16 cellular contexts compared by ENCODE assay signal in genomic region chr2:35790292-35790691, GRCh38.
"Had no signal": no experiment of that assay in that cellular context is flagged by ENCODE, and none has a peak within 500 bp of the region (broad histone marks: within the 10 kb centered on the region; RNA-seq: fewer than 3 reads in every experiment).

No MANE protein-coding gene starts in this region.

- H3K27me3 ChIP-seq: heart left ventricle, right lobe of liver, tibial artery, upper lobe of left lung, uterus had no signal

- H3K27ac ChIP-seq: heart left ventricle, parathyroid adenoma, psoas muscle, right lobe of liver, tibial artery, upper lobe of left lung, uterus had no signal

- H3K9me3 ChIP-seq: psoas muscle, right lobe of liver, tibial artery, upper lobe of left lung, uterus had no signal

- H3K36me3 ChIP-seq: heart left ventricle, right lobe of liver, tibial artery, upper lobe of left lung, uterus had no signal

- H3K4me1 ChIP-seq: heart left ventricle, parathyroid adenoma, psoas muscle, right lobe of liver, tibial artery, upper lobe of left lung, uterus had no signal

- DNase-seq: effector memory CD8-positive, alpha-beta T cell; erythroblast; heart left ventricle; hypothalamus; midbrain; naive B cell; nephron progenitor cell; psoas muscle; retina; right lobe of liver; stimulated activated CD4-positive, alpha-beta T cell treated with anti-CD3 and anti-CD28 coated beads, Interleukin-4, amount 100 ng/mL, for 1 hour; stimulated activated CD8-positive, alpha-beta memory T cell treated with anti-CD3 and anti-CD28 coated beads, Interleukin-4, amount 100 ng/mL, for 48 hours; tibial artery; upper lobe of left lung; uterus had no signal

- H3K4me3 ChIP-seq: heart left ventricle, psoas muscle, right lobe of liver, tibial artery, upper lobe of left lung, uterus had no signal
